12 cellular contexts compared by ENCODE assay signal in genomic region chr5:151671979-151672378, GRCh38. TPM values are rescaled to one million over a fixed set of nuclear protein-coding genes. Genes with fewer than 3 reads are reported as not detected.
A peak's percentile ranks its signal among the peaks of the same experiment; 100 is the strongest.
DNase-seq lines count a peak whose midpoint lies in the region; ATAC-seq and TF ChIP-seq lines count a peak whose summit lies in the region.
"Had no signal": no experiment of that assay in that cellular context is flagged by ENCODE, and none has a peak within 500 bp of the region (broad histone marks: within the 10 kb centered on the region; RNA-seq: fewer than 3 reads in every experiment).

No MANE protein-coding gene starts in this region.

- H3K4me1 ChIP-seq in liver (ENCODE audit: control insufficient read depth in 4 of 4, insufficient read depth in 4 of 4, low read length in 3 of 4) (peaks cover 0 to 7% (median 2%) of the 10 kb centered on the region in 4 donors), subcutaneous abdominal adipose tissue (ENCODE audit: control insufficient read depth in 5 of 5, insufficient read depth in 5 of 5, low read length in 5 of 5) (peaks cover 29 to 96% (median 90%) of the 10 kb centered on the region in 5 donors)

- H3K9ac ChIP-seq in liver (ENCODE audit: low read depth in 1 of 2, low read length in 2 of 2): no peak overlapping the region
- peak overlapping the region in 3 of 5 donors; percentile 42 to 63 (median 58) for H3K9ac ChIP-seq in subcutaneous abdominal adipose tissue (ENCODE audit: low read length in 5 of 5)

- TF ChIP-seq RAD21 in liver (IDR thresholded peaks at IDR 0.05): no peak

- peaks cover 2 to 3% of the 10 kb centered on the region in 2 donors for H3K27me3 Mint-ChIP-seq in T-cell

- H3K4me1 Mint-ChIP-seq in T-cell: no peaks in the 10 kb centered on the region
- H3K4me1 Mint-ChIP-seq: natural killer cell had no signal

- intact Hi-C loops in dorsolateral prefrontal cortex (cut with DNase I): no loop called here

- WGBS in liver: 75% methylated on average over 5 of the region's 5 CpGs

- no peaks in the 10 kb centered on the region for H3K36me3 ChIP-seq in liver (ENCODE audit: control insufficient read depth in 4 of 4, insufficient read depth in 3 of 4, low read depth in 1 of 4, low read length in 3 of 4)
- peaks cover 19 to 94% (median 88%) of the 10 kb centered on the region in 5 donors for H3K36me3 ChIP-seq in subcutaneous abdominal adipose tissue (ENCODE audit: control insufficient read depth in 5 of 5, insufficient read depth in 5 of 5, low read length in 5 of 5)

- DNase-seq in M059J (ENCODE audit: low read depth): peak; percentile 53
- DNase-seq in dorsolateral prefrontal cortex: no peak
- no peak for DNase-seq in activated CD4-positive, alpha-beta T cell treated with anti-CD3 and anti-CD28 coated beads, Interleukin-2, amount 50 U/mL, for 48 hours
- DNase-seq in NCI-H524 treated with DMSO at 0.1 percent for 48 hours (lab: John Stamatoyannopoulos, UW): no peak
- no peak for DNase-seq in T-cell
- DNase-seq: GOT3, natural killer cell, NCI-H1436 treated with DMSO at 0.1 percent for 48 hours had no signal

- no peaks in the 10 kb centered on the region for H3K9me3 ChIP-seq in liver (ENCODE audit: control insufficient read depth in 4 of 4, low read length in 3 of 4)
- no peaks in the 10 kb centered on the region for H3K9me3 ChIP-seq in subcutaneous abdominal adipose tissue (ENCODE audit: control insufficient read depth in 5 of 5, low read length in 5 of 5)

- no peak overlapping the region for H3K4me3 Mint-ChIP-seq in T-cell
- H3K4me3 Mint-ChIP-seq: natural killer cell; T-helper 1 cell treated with Interleukin-12 subunit alpha and Interleukin-12 subunit beta and Interleukin-4 antibody, amounts not matched to agents 30 μg/mL and 1 μg/mL, for 36 hours had no signal

- H3K27me3 ChIP-seq in dorsolateral prefrontal cortex: no peaks in the 10 kb centered on the region
- H3K27me3 ChIP-seq in liver (ENCODE audit: control insufficient read depth in 4 of 4, insufficient read depth in 4 of 4, low read length in 3 of 4): no peaks in the 10 kb centered on the region
- no peaks in the 10 kb centered on the region for H3K27me3 ChIP-seq in subcutaneous abdominal adipose tissue (ENCODE audit: control insufficient read depth in 5 of 5, insufficient read depth in 4 of 5, low read length in 5 of 5)

- TF ChIP-seq CTCF in dorsolateral prefrontal cortex (IDR thresholded peaks at IDR 0.05 in 54 of 56, conservative IDR thresholded peaks at IDR 0.05 in 2 of 56; ENCODE audit: low read depth in 1 of 56, partially characterized antibody in 56 of 56) (no peak), liver (IDR thresholded peaks at IDR 0.05; ENCODE audit: low read depth, low read length, missing input control) (no peak)

- no peaks in the 10 kb centered on the region for H3K9me3 Mint-ChIP-seq in T-cell
- H3K9me3 Mint-ChIP-seq: natural killer cell; T-helper 1 cell treated with Interleukin-12 subunit alpha and Interleukin-12 subunit beta and Interleukin-4 antibody, amounts not matched to agents 30 μg/mL and 1 μg/mL, for 36 hours had no signal

- CTCF ChIA-PET in T-cell (lab: Charles Lee): no interaction called here

- POLR2A ChIA-PET in T-cell (lab: Charles Lee): no interaction called here

- H3K4me3 ChIP-seq in dorsolateral prefrontal cortex (no peak overlapping the region), liver (ENCODE audit: low read depth in 1 of 3, low read length in 3 of 3) (no peak overlapping the region), subcutaneous abdominal adipose tissue (ENCODE audit: low read depth in 1 of 5, low read length in 5 of 5) (no peak overlapping the region)

- no peaks in the 10 kb centered on the region for H3K36me3 Mint-ChIP-seq in T-cell
- H3K36me3 Mint-ChIP-seq: natural killer cell had no signal

- H3K27ac Mint-ChIP-seq in T-cell: no peak overlapping the region
- H3K27ac Mint-ChIP-seq: natural killer cell; T-helper 1 cell treated with Interleukin-12 subunit alpha and Interleukin-12 subunit beta and Interleukin-4 antibody, amounts not matched to agents 30 μg/mL and 1 μg/mL, for 36 hours had no signal

- ATAC-seq in GM18498 (IDR thresholded peaks at IDR 0.05; ENCODE audit: unreplicated experiment) (no peak), T-cell (replicated peaks in 1 of 4) (no peak)
- ATAC-seq: natural killer cell had no signal

- H3K27ac ChIP-seq in dorsolateral prefrontal cortex (peak overlapping the region in 52 of 59 donors; percentile 4 to 86 (median 64)), liver (ENCODE audit: low read depth in 1 of 2, low read length in 2 of 2) (peak overlapping the region; percentile 49 to 82), subcutaneous abdominal adipose tissue (ENCODE audit: low read depth, low read length) (peak overlapping the region; percentile 99)

TF ChIP-seq in liver, 16 proteins besides CTCF, POLR2A, EP300 and RAD21:
- TF ChIP-seq REST (IDR thresholded peaks at IDR 0.05) (no peak), ATF3 (IDR thresholded peaks at IDR 0.05) (no peak), YY1 (IDR thresholded peaks at IDR 0.05) (no peak), EGR1 (IDR thresholded peaks at IDR 0.05; ENCODE audit: low read depth in 2 of 2) (no peak)
TF ChIP-seq in liver: peak in this region for 0.

RNA-seq across cellular contexts. Expression of gene SPARC, which starts 14.7 kb away (rescaled TPM):
- 2,332 and 4,342 TPM in 2 replicates for total RNA-seq in M059J (2014; rRNA removed; shearing (Covaris generic))
- total RNA-seq in dorsolateral prefrontal cortex (100 to 1,000 TPM; 118 to 878 (median 329) TPM), liver (100 to 1,000 TPM in 1 of 2 donors, 10 to 100 TPM in 1; 96.6 to 116 TPM), T-cell (1 to 10 TPM in 4 of 5 donors, not detected in 1; 4.1 to 8.6 (median 5.2) TPM)
- 100 to 1,000 TPM; 104 to 269 TPM for polyA plus RNA-seq in liver

Comparison
In these comparisons a context has a peak if more than half of its experiments do, and no peak if none do; other contexts are left out.
1. H3K9ac ChIP-seq: peak in subcutaneous abdominal adipose tissue (3 of 5); none in liver (0 of 2).
2. RNA of gene SPARC, which starts 14.7 kb away (total RNA-seq): 2,332 to 4,342 TPM in M059J, 118 to 878 TPM in dorsolateral prefrontal cortex and 96.6 to 116 TPM in liver; 4.1 to 8.6 TPM in T-cell; every median in the first group is over 10 times any median in the second.
3. Peak in every context shown above with its lines, with median percentiles within 50 percentile points of each other: H3K27ac ChIP-seq.